ENCODE assay signal across 1 cellular context in the genomic region with DNA sequence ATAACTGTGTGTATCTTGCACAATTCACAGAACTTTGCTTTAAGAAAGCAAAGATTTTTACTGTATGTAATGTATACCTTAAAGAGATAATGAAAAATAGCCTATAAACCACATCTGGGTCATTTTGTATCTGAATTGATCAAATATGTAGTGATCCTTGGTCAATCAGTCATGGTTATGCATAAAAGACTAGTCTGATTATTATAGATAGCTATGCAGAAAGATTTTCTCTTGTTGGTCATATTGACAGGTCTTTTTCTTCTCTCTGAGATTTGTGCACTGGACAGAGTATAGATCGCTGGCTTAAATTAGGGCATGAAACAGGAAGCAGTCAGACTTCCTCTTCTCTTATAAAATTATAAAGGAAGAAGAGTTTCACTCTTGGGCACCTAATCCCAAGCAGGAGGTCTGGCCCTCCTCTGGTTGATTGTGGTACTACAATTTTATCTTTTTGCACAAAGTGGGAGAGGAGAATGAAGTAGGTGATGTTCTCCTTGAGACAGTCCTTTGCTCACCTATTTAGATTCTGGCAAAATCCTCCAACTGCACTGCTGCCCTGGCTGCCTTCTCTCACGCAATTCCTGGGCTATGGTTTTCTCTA.
TF ChIP-seq lines count a peak whose summit lies in the region.

No MANE protein-coding gene starts in this region.

TF ChIP-seq in H1, 55 proteins besides CTCF, POLR2A, EP300 and RAD21 (continued from another document):
- TF ChIP-seq, protein P1, sequence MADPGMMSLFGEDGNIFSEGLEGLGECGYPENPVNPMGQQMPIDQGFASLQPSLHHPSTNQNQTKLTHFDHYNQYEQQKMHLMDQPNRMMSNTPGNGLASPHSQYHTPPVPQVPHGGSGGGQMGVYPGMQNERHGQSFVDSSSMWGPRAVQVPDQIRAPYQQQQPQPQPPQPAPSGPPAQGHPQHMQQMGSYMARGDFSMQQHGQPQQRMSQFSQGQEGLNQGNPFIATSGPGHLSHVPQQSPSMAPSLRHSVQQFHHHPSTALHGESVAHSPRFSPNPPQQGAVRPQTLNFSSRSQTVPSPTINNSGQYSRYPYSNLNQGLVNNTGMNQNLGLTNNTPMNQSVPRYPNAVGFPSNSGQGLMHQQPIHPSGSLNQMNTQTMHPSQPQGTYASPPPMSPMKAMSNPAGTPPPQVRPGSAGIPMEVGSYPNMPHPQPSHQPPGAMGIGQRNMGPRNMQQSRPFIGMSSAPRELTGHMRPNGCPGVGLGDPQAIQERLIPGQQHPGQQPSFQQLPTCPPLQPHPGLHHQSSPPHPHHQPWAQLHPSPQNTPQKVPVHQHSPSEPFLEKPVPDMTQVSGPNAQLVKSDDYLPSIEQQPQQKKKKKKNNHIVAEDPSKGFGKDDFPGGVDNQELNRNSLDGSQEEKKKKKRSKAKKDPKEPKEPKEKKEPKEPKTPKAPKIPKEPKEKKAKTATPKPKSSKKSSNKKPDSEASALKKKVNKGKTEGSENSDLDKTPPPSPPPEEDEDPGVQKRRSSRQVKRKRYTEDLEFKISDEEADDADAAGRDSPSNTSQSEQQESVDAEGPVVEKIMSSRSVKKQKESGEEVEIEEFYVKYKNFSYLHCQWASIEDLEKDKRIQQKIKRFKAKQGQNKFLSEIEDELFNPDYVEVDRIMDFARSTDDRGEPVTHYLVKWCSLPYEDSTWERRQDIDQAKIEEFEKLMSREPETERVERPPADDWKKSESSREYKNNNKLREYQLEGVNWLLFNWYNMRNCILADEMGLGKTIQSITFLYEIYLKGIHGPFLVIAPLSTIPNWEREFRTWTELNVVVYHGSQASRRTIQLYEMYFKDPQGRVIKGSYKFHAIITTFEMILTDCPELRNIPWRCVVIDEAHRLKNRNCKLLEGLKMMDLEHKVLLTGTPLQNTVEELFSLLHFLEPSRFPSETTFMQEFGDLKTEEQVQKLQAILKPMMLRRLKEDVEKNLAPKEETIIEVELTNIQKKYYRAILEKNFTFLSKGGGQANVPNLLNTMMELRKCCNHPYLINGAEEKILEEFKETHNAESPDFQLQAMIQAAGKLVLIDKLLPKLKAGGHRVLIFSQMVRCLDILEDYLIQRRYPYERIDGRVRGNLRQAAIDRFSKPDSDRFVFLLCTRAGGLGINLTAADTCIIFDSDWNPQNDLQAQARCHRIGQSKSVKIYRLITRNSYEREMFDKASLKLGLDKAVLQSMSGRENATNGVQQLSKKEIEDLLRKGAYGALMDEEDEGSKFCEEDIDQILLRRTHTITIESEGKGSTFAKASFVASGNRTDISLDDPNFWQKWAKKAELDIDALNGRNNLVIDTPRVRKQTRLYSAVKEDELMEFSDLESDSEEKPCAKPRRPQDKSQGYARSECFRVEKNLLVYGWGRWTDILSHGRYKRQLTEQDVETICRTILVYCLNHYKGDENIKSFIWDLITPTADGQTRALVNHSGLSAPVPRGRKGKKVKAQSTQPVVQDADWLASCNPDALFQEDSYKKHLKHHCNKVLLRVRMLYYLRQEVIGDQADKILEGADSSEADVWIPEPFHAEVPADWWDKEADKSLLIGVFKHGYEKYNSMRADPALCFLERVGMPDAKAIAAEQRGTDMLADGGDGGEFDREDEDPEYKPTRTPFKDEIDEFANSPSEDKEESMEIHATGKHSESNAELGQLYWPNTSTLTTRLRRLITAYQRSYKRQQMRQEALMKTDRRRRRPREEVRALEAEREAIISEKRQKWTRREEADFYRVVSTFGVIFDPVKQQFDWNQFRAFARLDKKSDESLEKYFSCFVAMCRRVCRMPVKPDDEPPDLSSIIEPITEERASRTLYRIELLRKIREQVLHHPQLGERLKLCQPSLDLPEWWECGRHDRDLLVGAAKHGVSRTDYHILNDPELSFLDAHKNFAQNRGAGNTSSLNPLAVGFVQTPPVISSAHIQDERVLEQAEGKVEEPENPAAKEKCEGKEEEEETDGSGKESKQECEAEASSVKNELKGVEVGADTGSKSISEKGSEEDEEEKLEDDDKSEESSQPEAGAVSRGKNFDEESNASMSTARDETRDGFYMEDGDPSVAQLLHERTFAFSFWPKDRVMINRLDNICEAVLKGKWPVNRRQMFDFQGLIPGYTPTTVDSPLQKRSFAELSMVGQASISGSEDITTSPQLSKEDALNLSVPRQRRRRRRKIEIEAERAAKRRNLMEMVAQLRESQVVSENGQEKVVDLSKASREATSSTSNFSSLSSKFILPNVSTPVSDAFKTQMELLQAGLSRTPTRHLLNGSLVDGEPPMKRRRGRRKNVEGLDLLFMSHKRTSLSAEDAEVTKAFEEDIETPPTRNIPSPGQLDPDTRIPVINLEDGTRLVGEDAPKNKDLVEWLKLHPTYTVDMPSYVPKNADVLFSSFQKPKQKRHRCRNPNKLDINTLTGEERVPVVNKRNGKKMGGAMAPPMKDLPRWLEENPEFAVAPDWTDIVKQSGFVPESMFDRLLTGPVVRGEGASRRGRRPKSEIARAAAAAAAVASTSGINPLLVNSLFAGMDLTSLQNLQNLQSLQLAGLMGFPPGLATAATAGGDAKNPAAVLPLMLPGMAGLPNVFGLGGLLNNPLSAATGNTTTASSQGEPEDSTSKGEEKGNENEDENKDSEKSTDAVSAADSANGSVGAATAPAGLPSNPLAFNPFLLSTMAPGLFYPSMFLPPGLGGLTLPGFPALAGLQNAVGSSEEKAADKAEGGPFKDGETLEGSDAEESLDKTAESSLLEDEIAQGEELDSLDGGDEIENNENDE (IDR thresholded peaks at IDR 0.05; ENCODE audit: insufficient replicate concordance, low read length) = no peak
- no peak for TF ChIP-seq RBBP5 (IDR thresholded peaks at IDR 0.05; ENCODE audit: borderline replicate concordance, low read depth, low read length)
- TF ChIP-seq NRF1 (IDR thresholded peaks at IDR 0.05; ENCODE audit: low read depth, low read length) = no peak
- no peak for TF ChIP-seq SAP30 (IDR thresholded peaks at IDR 0.05; ENCODE audit: insufficient read depth, insufficient replicate concordance, low read length)
